18 cellular contexts compared by ENCODE assay signal in the genomic region with DNA sequence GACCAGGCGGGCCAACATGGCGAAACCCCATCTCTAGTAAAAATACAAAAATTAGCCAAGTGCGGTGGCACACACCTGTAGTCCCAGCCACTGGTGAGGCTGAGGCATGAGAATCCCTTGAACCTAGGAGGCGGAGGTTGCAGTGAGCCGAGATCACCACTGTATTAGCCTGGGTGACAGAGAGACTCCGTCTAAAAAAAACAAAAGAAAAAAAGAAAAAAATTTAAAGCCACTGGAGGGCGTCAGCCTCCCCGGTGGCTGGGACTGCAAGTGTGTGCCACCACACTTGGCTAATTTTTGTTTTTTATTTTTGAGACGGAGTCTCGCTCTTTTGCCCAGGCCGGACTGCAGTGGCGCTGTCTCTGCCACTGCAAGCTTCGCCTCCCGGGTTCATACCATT. TPM values are rescaled to one million over a fixed set of nuclear protein-coding genes. Genes with fewer than 3 reads are reported as not detected.
DNase-seq lines count a peak whose midpoint lies in the region; ATAC-seq and TF ChIP-seq lines count a peak whose summit lies in the region.
"Had no signal": no experiment of that assay in that cellular context is flagged by ENCODE, and none has a peak within 500 bp of the region (broad histone marks: within the 10 kb centered on the region; RNA-seq: fewer than 3 reads in every experiment).

No MANE protein-coding gene starts in this region.

- no peaks in the 10 kb centered on the region for H3K27me3 Mint-ChIP-seq in CD4-positive, CD25-positive, alpha-beta regulatory T cell
- H3K27me3 Mint-ChIP-seq in T-cell = no peaks in the 10 kb centered on the region
- H3K27me3 Mint-ChIP-seq in chondrocyte (ENCODE audit: low read depth) = no peaks in the 10 kb centered on the region
- H3K27me3 Mint-ChIP-seq: type B pancreatic cell had no signal

- no peak for ATAC-seq in CD4-positive, CD25-positive, alpha-beta regulatory T cell (ENCODE audit: low read depth in 2 of 2)
- no peak for ATAC-seq in T-cell (replicated peaks in 1 of 4)
- ATAC-seq: psoas muscle had no signal

- peak overlapping the region; percentile 24 to 91 (median 56) for H3K27ac Mint-ChIP-seq in CD4-positive, CD25-positive, alpha-beta regulatory T cell
- H3K27ac Mint-ChIP-seq in T-cell (peak overlapping the region; percentile 1 to 16), chondrocyte (ENCODE audit: unreplicated experiment) (no peak overlapping the region)
- H3K27ac Mint-ChIP-seq: type B pancreatic cell had no signal

- H3K4me1 ChIP-seq in CD4-positive, CD25-positive, alpha-beta regulatory T cell (ENCODE audit: control insufficient read depth, insufficient read depth, low read length, poor library complexity, severe bottlenecking) = peaks cover 26% of the 10 kb centered on the region

- no peaks in the 10 kb centered on the region for H3K27me3 ChIP-seq in CD4-positive, CD25-positive, alpha-beta regulatory T cell (ENCODE audit: control insufficient read depth, insufficient read depth, low read length)

- peaks cover 25 to 58% (median 45%) of the 10 kb centered on the region in 4 donors for H3K4me1 Mint-ChIP-seq in CD4-positive, CD25-positive, alpha-beta regulatory T cell
- H3K4me1 Mint-ChIP-seq in T-cell = peaks cover 38 to 43% (median 40%) of the 10 kb centered on the region in 3 donors
- peaks cover 21% of the 10 kb centered on the region for H3K4me1 Mint-ChIP-seq in chondrocyte (ENCODE audit: low read depth)

- peak in 1 of 3 donors; percentile 23 for DNase-seq in CD4-positive, CD25-positive, alpha-beta regulatory T cell
- DNase-seq in T-cell (no peak), chondrocyte (ENCODE audit: low spot score) (peak; percentile 19), NCI-H82 (lab: John Stamatoyannopoulos, UW) (no peak), NCI-H2081 (lab: John Stamatoyannopoulos, UW) (no peak), epidermal melanocyte (ENCODE audit: insufficient read length, low spot score) (no peak)
- no peak for DNase-seq in effector CD4-positive, alpha-beta T cell
- DNase-seq: activated CD4-positive, CD25-positive, alpha-beta regulatory T cell; AML-193; Calu3; effector memory CD4-positive, alpha-beta T cell; GF-D8; islet precursor cell; NCI-H1417 treated with DMSO at 0.1 percent for 48 hours; psoas muscle; SW 1271 had no signal

- no peaks in the 10 kb centered on the region for H3K36me3 ChIP-seq in CD4-positive, CD25-positive, alpha-beta regulatory T cell (ENCODE audit: control insufficient read depth, insufficient read depth, low read length)

- H3K9me3 ChIP-seq in CD4-positive, CD25-positive, alpha-beta regulatory T cell (ENCODE audit: control insufficient read depth in 2 of 2, low read length in 2 of 2) = no peaks in the 10 kb centered on the region
- H3K9me3 ChIP-seq: psoas muscle had no signal

- peak overlapping the region; percentile 54 for H3K27ac ChIP-seq in CD4-positive, CD25-positive, alpha-beta regulatory T cell (ENCODE audit: insufficient read depth, low read length, poor library complexity, severe bottlenecking)
- H3K27ac ChIP-seq: psoas muscle had no signal

- POLR2A ChIA-PET in T-cell (lab: Charles Lee) = no interaction called here

- H3K9me3 Mint-ChIP-seq in CD4-positive, CD25-positive, alpha-beta regulatory T cell = peaks cover 0 to 2% (median 0%) of the 10 kb centered on the region in 7 donors
- H3K9me3 Mint-ChIP-seq in T-cell (no peaks in the 10 kb centered on the region), chondrocyte (ENCODE audit: low read depth) (no peaks in the 10 kb centered on the region)
- H3K9me3 Mint-ChIP-seq: type B pancreatic cell had no signal

- CTCF ChIA-PET in T-cell (lab: Charles Lee) = no interaction called here

- H3K4me3 ChIP-seq in CD4-positive, CD25-positive, alpha-beta regulatory T cell (ENCODE audit: low read depth, low read length) = no peak overlapping the region
- H3K4me3 ChIP-seq in GM08714 (ENCODE audit: low read length) = peak overlapping the region; percentile 53; the same call in 1 of the 2 replicates
- H3K4me3 ChIP-seq: psoas muscle had no signal

- peak overlapping the region in 3 of 4 donors; percentile 2 to 57 (median 18) for H3K4me3 Mint-ChIP-seq in CD4-positive, CD25-positive, alpha-beta regulatory T cell
- H3K4me3 Mint-ChIP-seq in T-cell (no peak overlapping the region), chondrocyte (ENCODE audit: unreplicated experiment) (no peak overlapping the region)
- H3K4me3 Mint-ChIP-seq: type B pancreatic cell had no signal

- no peak for TF ChIP-seq CTCF in chondrocyte (IDR thresholded peaks at IDR 0.05)

- peaks cover 13% of the 10 kb centered on the region for H3K36me3 Mint-ChIP-seq in CD4-positive, CD25-positive, alpha-beta regulatory T cell
- H3K36me3 Mint-ChIP-seq in T-cell (peaks cover 8% of the 10 kb centered on the region), chondrocyte (ENCODE audit: low read depth) (no peaks in the 10 kb centered on the region)

RNA-seq across cellular contexts. Expression of gene RTF1, which starts 7.9 kb away (rescaled TPM):
- total RNA-seq in CD4-positive, CD25-positive, alpha-beta regulatory T cell = 51.5 TPM
- 10 to 100 TPM; 14.8 to 23.6 (median 18.7) TPM for polyA plus RNA-seq in CD4-positive, CD25-positive, alpha-beta regulatory T cell
- total RNA-seq in T-cell (10 to 100 TPM; 30.6 to 45.9 (median 37.5) TPM), chondrocyte (30.5 to 42.7 TPM (median 31.0 TPM) in 3 replicates)

RNA-seq across cellular contexts. Expression of gene NDUFAF1, which starts 22.5 kb away (rescaled TPM):
- total RNA-seq in CD4-positive, CD25-positive, alpha-beta regulatory T cell = 7.1 TPM
- 10 to 100 TPM; 20.7 to 31.4 (median 27.7) TPM for polyA plus RNA-seq in CD4-positive, CD25-positive, alpha-beta regulatory T cell
- total RNA-seq in T-cell (10 to 100 TPM in 3 of 5 donors, 1 to 10 TPM in 2; 5.5 to 13.7 (median 12.7) TPM), chondrocyte (17.3 to 23.0 TPM (median 19.8 TPM) in 3 replicates)

Comparison
In these comparisons a context has a peak if more than half of its experiments do, and no peak if none do; other contexts are left out.
1. H3K4me3 Mint-ChIP-seq: peak in CD4-positive, CD25-positive, alpha-beta regulatory T cell (3 of 4); none in T-cell (0 of 3) and chondrocyte (single experiment).